In the genomic region with DNA sequence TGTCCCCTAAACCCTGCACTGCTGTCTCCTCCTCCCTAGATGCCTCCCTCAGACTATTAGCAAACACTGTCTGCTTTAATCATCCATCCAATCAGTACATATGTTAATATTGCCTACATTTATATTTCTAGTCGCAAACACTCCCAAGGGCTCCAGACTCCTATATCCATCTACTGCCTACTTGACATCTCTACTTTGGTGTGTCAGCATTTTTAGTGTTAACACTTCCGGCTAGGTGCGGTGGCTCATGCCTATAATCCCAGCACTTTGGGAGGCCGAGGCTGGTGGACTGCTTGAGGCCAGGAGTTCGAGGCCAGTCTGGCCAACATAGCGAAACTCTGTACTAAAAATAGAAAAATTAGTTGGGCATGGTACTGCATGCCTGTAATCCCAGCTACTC, we compare ENCODE assay signal across 18 cellular contexts. TPM values are rescaled to one million over a fixed set of nuclear protein-coding genes. Genes with fewer than 3 reads are reported as not detected.
A peak's percentile ranks its signal among the peaks of the same experiment; 100 is the strongest.
DNase-seq lines count a peak whose midpoint lies in the region; ATAC-seq, FAIRE-seq and TF ChIP-seq lines count a peak whose summit lies in the region.
"Had no signal": no experiment of that assay in that cellular context is flagged by ENCODE, and none has a peak within 500 bp of the region (broad histone marks: within the 10 kb centered on the region; RNA-seq: fewer than 3 reads in every experiment).

No MANE protein-coding gene starts in this region.

- H3K4me2 ChIP-seq in A549: no peak overlapping the region
- H3K4me2 ChIP-seq in K562 (ENCODE audit: insufficient read depth, low read length): no peak overlapping the region

- no peaks in the 10 kb centered on the region for H4K20me1 ChIP-seq in K562 (replicated peaks; ENCODE audit: control insufficient read depth, insufficient read depth, low read length)

- TF ChIP-seq CTCF in A549 (IDR thresholded peaks at IDR 0.05): no peak
- no peak for TF ChIP-seq CTCF in Calu3 (IDR thresholded peaks at IDR 0.05; ENCODE audit: unreplicated experiment)
- no peak for TF ChIP-seq CTCF in K562 (IDR thresholded peaks at IDR 0.05 in 2 of 3, conservative IDR thresholded peaks at IDR 0.05 in 1 of 3; ENCODE audit: insufficient read depth in 2 of 3, low read depth in 1 of 3, low read length in 3 of 3)
- no peak for TF ChIP-seq CTCF in progenitor cell of endocrine pancreas (IDR thresholded peaks at IDR 0.05; ENCODE audit: unreplicated experiment)

- H3K27ac ChIP-seq in A549 (no peak overlapping the region), K562 (ENCODE audit: extremely low read depth, low read depth, low read length) (no peak overlapping the region)
- H3K27ac ChIP-seq: C4-2B, GM23248 had no signal

- no peaks in the 10 kb centered on the region for H3K9me3 Mint-ChIP-seq in Calu3 (ENCODE audit: low read depth, unreplicated experiment)
- no peaks in the 10 kb centered on the region for H3K9me3 Mint-ChIP-seq in progenitor cell of endocrine pancreas (ENCODE audit: low read depth)
- H3K9me3 Mint-ChIP-seq: CD4-positive, alpha-beta T cell had no signal

- H3K9ac ChIP-seq in K562 (ENCODE audit: insufficient read depth in 1 of 2, low read depth in 2 of 2, low read length in 2 of 2): no peak overlapping the region
- H3K9ac ChIP-seq: GM23248 had no signal

- H3K4me3 Mint-ChIP-seq in Calu3 (ENCODE audit: low read depth, unreplicated experiment) (no peak overlapping the region), progenitor cell of endocrine pancreas (ENCODE audit: low read depth) (no peak overlapping the region)
- H3K4me3 Mint-ChIP-seq: CD4-positive, alpha-beta T cell had no signal

- H3K4me3 ChIP-seq in A549 (no peak overlapping the region), K562 (no peak overlapping the region)
- H3K4me3 ChIP-seq: GM23248, HAP-1 had no signal

- H3K27me3 Mint-ChIP-seq in Calu3 (ENCODE audit: unreplicated experiment) (no peaks in the 10 kb centered on the region), progenitor cell of endocrine pancreas (no peaks in the 10 kb centered on the region)
- H3K27me3 Mint-ChIP-seq: CD4-positive, alpha-beta T cell had no signal

- in situ Hi-C loops in K562 (cut with MboI): no loop called here

- peaks cover 39% of the 10 kb centered on the region; the same call in 2 of the 3 replicates for H3K36me3 ChIP-seq in K562 (ENCODE audit: control insufficient read depth, insufficient read depth, low read length)

- no peaks in the 10 kb centered on the region for H3K27me3 ChIP-seq in K562 (ENCODE audit: control insufficient read depth in 2 of 2, insufficient read depth in 2 of 2, low read length in 2 of 2)

- no peak for TF ChIP-seq EP300 in A549 (IDR thresholded peaks at IDR 0.05)
- TF ChIP-seq EP300 in K562 (IDR thresholded peaks at IDR 0.05; ENCODE audit: low read length): no peak

- peak overlapping the region; percentile 58 for H3K27ac Mint-ChIP-seq in Calu3 (ENCODE audit: unreplicated experiment)
- H3K27ac Mint-ChIP-seq in progenitor cell of endocrine pancreas: peak overlapping the region; percentile 7
- H3K27ac Mint-ChIP-seq: CD4-positive, alpha-beta T cell had no signal

- H3K36me3 Mint-ChIP-seq in Calu3 (ENCODE audit: insufficient read depth, unreplicated experiment) (peaks cover 56% of the 10 kb centered on the region), progenitor cell of endocrine pancreas (ENCODE audit: insufficient read depth) (peaks cover 25% of the 10 kb centered on the region)

- no peaks in the 10 kb centered on the region for H3K79me2 ChIP-seq in K562 (ENCODE audit: control insufficient read depth, insufficient read depth, low read length)

- intact Hi-C loops in Calu3 (cut with micrococcal nuclease; ENCODE audit: unreplicated experiment): no loop called here
- intact Hi-C loops in K562 (cut with micrococcal nuclease): no loop called here

- TF ChIP-seq RAD21 in A549 (conservative IDR thresholded peaks at IDR 0.05 in 1 of 2, IDR thresholded peaks at IDR 0.05 in 1 of 2) (no peak), K562 (CRISPR knock-in tag; conservative IDR thresholded peaks at IDR 0.05 in 1 of 2, IDR thresholded peaks at IDR 0.05 in 1 of 2) (no peak)

- FAIRE-seq in A549 (lab: Jason Lieb, UNC): no peak
- FAIRE-seq in K562 (lab: Jason Lieb, UNC): no peak
- FAIRE-seq: A204.1 had no signal

- H3K4me1 Mint-ChIP-seq in Calu3 (ENCODE audit: low read depth, unreplicated experiment): no peaks in the 10 kb centered on the region
- H3K4me1 Mint-ChIP-seq in progenitor cell of endocrine pancreas (ENCODE audit: low read depth): no peaks in the 10 kb centered on the region

- CTCF ChIA-PET in A549 (lab: Yijun Ruan, JAX) (no interaction called here), Calu3 (lab: Charles Lee) (no interaction called here), K562 (lab: Yijun Ruan, JAX; ENCODE audit: low intra/inter-chr PET ratio) (no interaction called here)

- no peak overlapping the region for H2AFZ ChIP-seq in K562 (ENCODE audit: low read depth, low read length)
- H2AFZ ChIP-seq: GM23248 had no signal

- no peaks in the 10 kb centered on the region for H3K9me1 ChIP-seq in K562 (ENCODE audit: control insufficient read depth, insufficient read depth, low read length)

- H3K4me1 ChIP-seq in A549: peaks cover 7% of the 10 kb centered on the region
- H3K4me1 ChIP-seq in K562 (replicated peaks in 1 of 2; ENCODE audit: control insufficient read depth in 2 of 2, insufficient read depth in 2 of 2, low read length in 2 of 2): peaks cover 0 to 6% of the 10 kb centered on the region in 2 experiments; a peak in 3 of 5 replicates

- TF ChIP-seq POLR2A in A549 (IDR thresholded peaks at IDR 0.05; ENCODE audit: low read length) (no peak), K562 (conservative IDR thresholded peaks at IDR 0.05) (no peak)

- BruUV-seq in Calu3 (replicated peaks; lab: Mats Ljungman, UMichigan) (no TSS peak), K562 (replicated peaks; lab: Mats Ljungman, UMichigan) (no TSS peak)

- POLR2A ChIA-PET in A549 (lab: Yijun Ruan, JAX): no interaction called here
- POLR2A ChIA-PET in K562 (lab: Yijun Ruan, JAX): no interaction called here

- no peak for ATAC-seq in A549
- ATAC-seq in K562: no peak

- H3K9me3 ChIP-seq in A549 (no peaks in the 10 kb centered on the region), K562 (replicated peaks; ENCODE audit: control insufficient read depth, insufficient read depth, low read depth, low read length) (no peaks in the 10 kb centered on the region)
- H3K9me3 ChIP-seq: Caco-2, HAP-1 had no signal

- WGBS in A549 (ENCODE audit: missing lambda C conversion rate): 96% methylated on average over 5 of the region's 6 CpGs
- 82% methylated on average over 5 of the region's 6 CpGs for WGBS in K562 (ENCODE audit: insufficient coverage, low coverage, missing lambda C conversion rate)

- DNase-seq in A549 (ENCODE audit: low read depth in 1 of 2, low spot score in 1 of 2) (no peak), Calu3 (no peak), K562 (ENCODE audit: extremely low read depth in 1 of 4, low spot score in 3 of 4) (no peak), progenitor cell of endocrine pancreas (ENCODE audit: low spot score, unreplicated experiment) (no peak), NCI-H226 (no peak), HPDE6-E6E7 (ENCODE audit: extremely low spot score) (no peak), SIG-M5 treated with dmso at 0.1 percent for 504 hours (lab: John Stamatoyannopoulos, UW; ENCODE audit: unreplicated experiment) (no peak)
- DNase-seq: AML-193; Caco-2; CD4-positive, alpha-beta T cell; DMS153; DMS79 treated with DMSO at 0.1 percent for 48 hours; GF-D8; GM23248; KBM-7 had no signal

RNA-seq across cellular contexts. Expression of a gene that starts 5.5 kb away (rescaled TPM):
- polyA plus RNA-seq in A549 (2011; rRNA removed): 34.4 and 43.3 TPM in 2 replicates
- polyA plus RNA-seq in A549 (2012; cell fraction: cytosol; rRNA removed): 30.4 and 34.1 TPM in 2 replicates
- 40.0 and 41.7 TPM in 2 replicates for polyA plus RNA-seq in A549 (2012; cell fraction: nucleus; rRNA removed)
- polyA plus RNA-seq in A549 (2017; fragmentation: RNase III; extraction: RNeasy Plus Mini Kit Qiagen cat#74134 plus additional on column Dnase treatment): 23.4 to 24.1 TPM (median 23.5 TPM) in 3 replicates
- 60.7 and 67.9 TPM in 2 replicates for polyA minus RNA-seq in A549 (2011; rRNA and poly(A)+ RNA removed)
- 64.0 and 67.6 TPM in 2 replicates for total RNA-seq in Calu3 (2022)
- 114 and 141 TPM in 2 replicates for total RNA-seq in K562 (2011; cell fraction: chromatin; rRNA removed; ENCODE audit: low replicate concordance)
- 84.7 and 85.2 TPM in 2 replicates for total RNA-seq in K562 (2011; cell fraction: nucleolus; rRNA removed)
- 72.6 and 76.2 TPM in 2 replicates for total RNA-seq in K562 (2011; cell fraction: nucleoplasm; rRNA removed)
- total RNA-seq in K562 (2014; rRNA removed): 50.9 and 56.5 TPM in 2 replicates
- total RNA-seq in K562 (2014; rRNA removed; fragmentation: Illumina TruSeq; extraction: Trizol): 49.3 and 51.4 TPM in 2 replicates
- 44.7 and 45.3 TPM in 2 replicates for total RNA-seq in K562 (2015; rRNA removed; fragmentation: Illumina TruSeq; extraction: Trizol)
- total RNA-seq in K562 (2021): 71.2 and 75.1 TPM in 2 replicates
- 60.0 and 64.3 TPM in 2 replicates for polyA plus RNA-seq in K562 (2011; rRNA removed)
- polyA plus RNA-seq in K562 (2011; cell fraction: cytosol; rRNA removed): 47.4 and 54.4 TPM in 2 replicates
- polyA plus RNA-seq in K562 (2011; cell fraction: nucleus; rRNA removed): 50.4 and 52.8 TPM in 2 replicates
- 49.5 and 66.4 TPM in 2 replicates for polyA plus RNA-seq in K562 (2012)
- 55.8 and 56.8 TPM in 2 replicates for polyA plus RNA-seq in K562 (2014; fragmentation: Illumina TruSeq; extraction: Trizol)
- 10 to 100 TPM; 46.3 to 96.5 TPM for polyA plus RNA-seq in K562 (2014; fragmentation: Nextera tagmentation; extraction: Ambion mirVana)
- 46.8 and 47.9 TPM in 2 replicates for polyA plus RNA-seq in K562 (2014; rRNA removed)
- 80.4 and 90.7 TPM in 2 replicates for polyA minus RNA-seq in K562 (2011; rRNA and poly(A)+ RNA removed)
- polyA minus RNA-seq in K562 (2011; cell fraction: cytosol; rRNA and poly(A)+ RNA removed): 44.9 and 47.3 TPM in 2 replicates
- 20.9 and 31.4 TPM in 2 replicates for polyA minus RNA-seq in K562 (2011; cell fraction: nucleus; rRNA and poly(A)+ RNA removed)
- total RNA-seq in progenitor cell of endocrine pancreas: 72.9 and 80.3 TPM in 2 replicates

RNA-seq across cellular contexts. Expression of a gene that starts 21.9 kb away (rescaled TPM):
- polyA plus RNA-seq in A549 (2011; rRNA removed) (68.6 and 77.2 TPM in 2 replicates), A549 (2017; fragmentation: RNase III; extraction: RNeasy Plus Mini Kit Qiagen cat#74134 plus additional on column Dnase treatment) (80.5 to 86.1 TPM (median 85.5 TPM) in 3 replicates), K562 (2011; rRNA removed) (55.0 and 57.1 TPM in 2 replicates), K562 (2014; fragmentation: Illumina TruSeq; extraction: Trizol) (31.9 and 35.0 TPM in 2 replicates), K562 (2014; fragmentation: Nextera tagmentation; extraction: Ambion mirVana) (10 to 100 TPM; 10.2 to 13.5 TPM), K562 (2014; rRNA removed) (26.4 and 32.0 TPM in 2 replicates)
- 60.6 and 70.7 TPM in 2 replicates for polyA plus RNA-seq in A549 (2012; cell fraction: cytosol; rRNA removed)
- 41.3 and 43.8 TPM in 2 replicates for polyA plus RNA-seq in A549 (2012; cell fraction: nucleus; rRNA removed)
- 37.2 and 58.9 TPM in 2 replicates for polyA minus RNA-seq in A549 (2011; rRNA and poly(A)+ RNA removed)
- total RNA-seq in Calu3 (2022) (115 and 117 TPM in 2 replicates), K562 (2014; rRNA removed) (22.4 and 27.9 TPM in 2 replicates), K562 (2014; rRNA removed; fragmentation: Illumina TruSeq; extraction: Trizol) (26.0 and 27.3 TPM in 2 replicates), K562 (2015; rRNA removed; fragmentation: Illumina TruSeq; extraction: Trizol) (21.0 and 21.4 TPM in 2 replicates), K562 (2021) (24.1 and 24.8 TPM in 2 replicates), progenitor cell of endocrine pancreas (221 and 222 TPM in 2 replicates)
- 25.2 and 45.8 TPM in 2 replicates for total RNA-seq in K562 (2011; cell fraction: chromatin; rRNA removed; ENCODE audit: low replicate concordance)
- 29.2 and 30.9 TPM in 2 replicates for total RNA-seq in K562 (2011; cell fraction: nucleolus; rRNA removed)
- total RNA-seq in K562 (2011; cell fraction: nucleoplasm; rRNA removed): 33.9 and 44.9 TPM in 2 replicates
- polyA plus RNA-seq in K562 (2011; cell fraction: cytosol; rRNA removed): 39.0 and 41.9 TPM in 2 replicates
- polyA plus RNA-seq in K562 (2011; cell fraction: nucleus; rRNA removed): 26.0 and 27.4 TPM in 2 replicates
- 27.7 and 40.8 TPM in 2 replicates for polyA plus RNA-seq in K562 (2012)
- polyA minus RNA-seq in K562 (2011; rRNA and poly(A)+ RNA removed): 24.9 and 25.8 TPM in 2 replicates
- 19.2 and 21.1 TPM in 2 replicates for polyA minus RNA-seq in K562 (2011; cell fraction: cytosol; rRNA and poly(A)+ RNA removed)
- polyA minus RNA-seq in K562 (2011; cell fraction: nucleus; rRNA and poly(A)+ RNA removed): 7.9 and 11.9 TPM in 2 replicates

RNA-seq across cellular contexts. Expression of a gene that starts 44.4 kb away (rescaled TPM):
- polyA plus RNA-seq in A549 (2011; rRNA removed): 16.5 and 23.7 TPM in 2 replicates
- 13.8 and 17.9 TPM in 2 replicates for polyA plus RNA-seq in A549 (2012; cell fraction: cytosol; rRNA removed)
- 18.8 and 19.0 TPM in 2 replicates for polyA plus RNA-seq in A549 (2012; cell fraction: nucleus; rRNA removed)
- 14.4 to 17.1 TPM (median 15.9 TPM) in 3 replicates for polyA plus RNA-seq in A549 (2017; fragmentation: RNase III; extraction: RNeasy Plus Mini Kit Qiagen cat#74134 plus additional on column Dnase treatment)
- polyA minus RNA-seq in A549 (2011; rRNA and poly(A)+ RNA removed): 26.2 and 33.8 TPM in 2 replicates
- total RNA-seq in Calu3 (2022): 117 and 132 TPM in 2 replicates
- 30.7 and 40.6 TPM in 2 replicates for total RNA-seq in K562 (2011; cell fraction: chromatin; rRNA removed; ENCODE audit: low replicate concordance)
- 21.0 and 23.7 TPM in 2 replicates for total RNA-seq in K562 (2011; cell fraction: nucleolus; rRNA removed)
- 26.1 and 26.9 TPM in 2 replicates for total RNA-seq in K562 (2011; cell fraction: nucleoplasm; rRNA removed)
- total RNA-seq in K562 (2014; rRNA removed): 20.2 and 24.9 TPM in 2 replicates
- total RNA-seq in K562 (2014; rRNA removed; fragmentation: Illumina TruSeq; extraction: Trizol): 21.7 and 22.4 TPM in 2 replicates
- total RNA-seq in K562 (2015; rRNA removed; fragmentation: Illumina TruSeq; extraction: Trizol): 19.5 and 20.0 TPM in 2 replicates
- total RNA-seq in K562 (2021): 32.5 and 33.8 TPM in 2 replicates
- polyA plus RNA-seq in K562 (2011; rRNA removed): 11.8 and 15.2 TPM in 2 replicates
- 9.0 and 14.5 TPM in 2 replicates for polyA plus RNA-seq in K562 (2011; cell fraction: cytosol; rRNA removed)
- polyA plus RNA-seq in K562 (2011; cell fraction: nucleus; rRNA removed): 6.9 and 8.0 TPM in 2 replicates
- polyA plus RNA-seq in K562 (2012): 5.3 and 7.7 TPM in 2 replicates
- polyA plus RNA-seq in K562 (2014; fragmentation: Illumina TruSeq; extraction: Trizol): 9.1 TPM in 2 replicates
- 1 to 10 TPM; 2.2 to 2.8 TPM for polyA plus RNA-seq in K562 (2014; fragmentation: Nextera tagmentation; extraction: Ambion mirVana)
- polyA plus RNA-seq in K562 (2014; rRNA removed): 11.5 and 14.2 TPM in 2 replicates
- 28.1 and 37.4 TPM in 2 replicates for polyA minus RNA-seq in K562 (2011; rRNA and poly(A)+ RNA removed)
- 16.1 and 17.8 TPM in 2 replicates for polyA minus RNA-seq in K562 (2011; cell fraction: cytosol; rRNA and poly(A)+ RNA removed)
- 8.5 and 14.0 TPM in 2 replicates for polyA minus RNA-seq in K562 (2011; cell fraction: nucleus; rRNA and poly(A)+ RNA removed)
- total RNA-seq in progenitor cell of endocrine pancreas: 36.6 and 37.1 TPM in 2 replicates
